8 cellular contexts compared by ENCODE assay signal in the genomic region with DNA sequence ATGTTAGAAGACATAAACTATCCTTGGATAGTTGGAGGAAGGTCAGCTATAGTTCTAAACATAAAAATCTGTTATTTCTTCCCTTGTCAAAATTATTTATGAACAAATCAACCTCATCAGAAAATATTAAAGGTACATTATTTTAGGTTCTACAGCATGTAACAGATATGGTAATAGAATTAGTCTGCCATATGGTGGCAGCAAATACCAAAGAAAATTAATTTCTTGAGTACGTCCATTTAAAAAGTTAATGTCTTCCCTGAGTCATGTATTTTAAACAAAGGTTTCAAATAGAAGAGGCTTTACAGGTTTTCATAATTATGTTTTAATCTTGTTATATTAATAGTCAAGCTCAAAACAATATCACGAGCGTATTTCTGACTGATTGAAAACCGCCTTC. TPM values are rescaled to one million over a fixed set of nuclear protein-coding genes. Genes with fewer than 3 reads are reported as not detected.
DNase-seq lines count a peak whose midpoint lies in the region; ATAC-seq and TF ChIP-seq lines count a peak whose summit lies in the region.

No MANE protein-coding gene starts in this region.

- no peaks in the 10 kb centered on the region for H3K9me3 ChIP-seq in heart right ventricle
- no peaks in the 10 kb centered on the region for H3K9me3 ChIP-seq in right cardiac atrium (ENCODE audit: control insufficient read depth, low read length)
- H3K9me3 ChIP-seq in Peyer's patch: no peaks in the 10 kb centered on the region
- no peaks in the 10 kb centered on the region for H3K9me3 ChIP-seq in smooth muscle cell (replicated peaks; ENCODE audit: low read depth)

- H3K27me3 ChIP-seq in heart right ventricle: no peaks in the 10 kb centered on the region
- no peaks in the 10 kb centered on the region for H3K27me3 ChIP-seq in right cardiac atrium (ENCODE audit: control insufficient read depth, insufficient read depth)
- H3K27me3 ChIP-seq in Peyer's patch: no peaks in the 10 kb centered on the region
- no peaks in the 10 kb centered on the region for H3K27me3 ChIP-seq in smooth muscle cell (ENCODE audit: low read depth)

- 30 to 45% methylated on average over 4 of the region's 4 CpGs for whole genome bisulfite sequencing in heart right ventricle, 2 donors
- WGBS in right cardiac atrium: 28% methylated on average over 4 of the region's 4 CpGs
- WGBS in smooth muscle cell (ENCODE audit: low lambda C conversion rate): 55% methylated on average over 4 of the region's 4 CpGs

- ATAC-seq in heart right ventricle: peak in 5 of 8 donors; percentile 52 to 74 (median 69)
- no peak for ATAC-seq in right cardiac atrium
- no peak for ATAC-seq in GM21825 (IDR thresholded peaks at IDR 0.05; ENCODE audit: unreplicated experiment)
- ATAC-seq in HG03457 (IDR thresholded peaks at IDR 0.05; ENCODE audit: unreplicated experiment): no peak

- no peaks in the 10 kb centered on the region for H4K20me1 ChIP-seq in smooth muscle cell (ENCODE audit: low read depth)

- H2AFZ ChIP-seq in smooth muscle cell (ENCODE audit: low read depth): no peak overlapping the region

- intact Hi-C loops in heart right ventricle (cut with DNase I) (loop anchor here in 9 of 10 donors (2.0 to 10.0 kb wide), 11 partner anchors 232 to 739 kb away; a partner anchor contains a TSS), right cardiac atrium (cut with DNase I) (loop anchor here (5.0 to 10.0 kb wide), 3 partner anchors 362 to 432 kb away; no protein-coding TSS in a partner anchor)

- H3K27ac ChIP-seq in heart right ventricle: no peak overlapping the region
- no peak overlapping the region for H3K27ac ChIP-seq in right cardiac atrium (ENCODE audit: low read length)
- H3K27ac ChIP-seq in Peyer's patch: no peak overlapping the region
- no peak overlapping the region for H3K27ac ChIP-seq in smooth muscle cell (ENCODE audit: low read depth)

- H3F3A ChIP-seq in smooth muscle cell (ENCODE audit: low read depth): no peaks in the 10 kb centered on the region

- DNase-seq in heart right ventricle (no peak), right cardiac atrium (no peak), Peyer's patch (no peak), fibroblast of the aortic adventitia (ENCODE audit: low read depth) (peak; percentile 93), smooth muscle cell (lab: John Stamatoyannopoulos, UW; ENCODE audit: unreplicated experiment) (no peak), HuH-7 (ENCODE audit: low spot score) (no peak)

- no peak overlapping the region for H3K4me2 ChIP-seq in smooth muscle cell

- H3K4me1 ChIP-seq in heart right ventricle (peaks cover 0 to 23% (median 8%) of the 10 kb centered on the region in 9 donors), right cardiac atrium (ENCODE audit: control insufficient read depth, insufficient read depth, low read length) (no peaks in the 10 kb centered on the region), Peyer's patch (no peaks in the 10 kb centered on the region), smooth muscle cell (ENCODE audit: low read depth) (no peaks in the 10 kb centered on the region)

- peak; percentile 5 to 77 (median 55) for TF ChIP-seq CTCF in heart right ventricle (IDR thresholded peaks at IDR 0.05)
- peak in 4 of 6 experiments; percentile 24 to 47 (median 36) for TF ChIP-seq CTCF in Peyer's patch (IDR thresholded peaks at IDR 0.05)
- peak; percentile 41 for TF ChIP-seq CTCF in fibroblast of the aortic adventitia (IDR thresholded peaks at IDR 0.05; ENCODE audit: insufficient read depth, low read length)
- peak; percentile 57 for TF ChIP-seq CTCF in smooth muscle cell (IDR thresholded peaks at IDR 0.05; ENCODE audit: borderline replicate concordance, insufficient read depth, poor library complexity, severe bottlenecking)

- H3K79me2 ChIP-seq in smooth muscle cell (ENCODE audit: low read depth): peaks cover 6% of the 10 kb centered on the region

- H3K4me3 ChIP-seq in heart right ventricle (no peak overlapping the region), right cardiac atrium (ENCODE audit: low read length) (no peak overlapping the region), Peyer's patch (no peak overlapping the region), fibroblast of the aortic adventitia (ENCODE audit: low read depth, low read length) (no peak overlapping the region), smooth muscle cell (no peak overlapping the region)

- H3K36me3 ChIP-seq in heart right ventricle: no peaks in the 10 kb centered on the region
- no peaks in the 10 kb centered on the region for H3K36me3 ChIP-seq in Peyer's patch
- H3K36me3 ChIP-seq in smooth muscle cell (ENCODE audit: low read depth): no peaks in the 10 kb centered on the region

- no peak for TF ChIP-seq POLR2A in Peyer's patch (IDR thresholded peaks at IDR 0.05)

- H3K9ac ChIP-seq in smooth muscle cell (ENCODE audit: low read depth): no peak overlapping the region

RNA-seq across cellular contexts. Expression of a gene that starts 17.9 kb away (rescaled TPM):
- total RNA-seq in heart right ventricle: 10 to 100 TPM; 21.4 to 30.8 (median 27.2) TPM
- polyA plus RNA-seq in heart right ventricle: 1 to 10 TPM; 5.9 to 6.0 TPM
- total RNA-seq in right cardiac atrium: 10 to 100 TPM in 2 of 4 donors, 1 to 10 TPM in 2; 9.1 to 14.3 (median 11.3) TPM
- 3.8 TPM for polyA plus RNA-seq in right cardiac atrium
- total RNA-seq in Peyer's patch: 10 to 100 TPM; 45.4 to 83.3 (median 46.4) TPM
- total RNA-seq in fibroblast of the aortic adventitia (ENCODE audit: low replicate concordance): 117 and 121 TPM in 2 replicates
- 35.7 and 47.3 TPM in 2 replicates for total RNA-seq in smooth muscle cell
- 8.6 and 11.8 TPM in 2 replicates for polyA plus RNA-seq in smooth muscle cell

Comparison
In these comparisons a context has a peak if more than half of its experiments do, and no peak if none do; other contexts are left out.
1. ATAC-seq: peak in heart right ventricle (5 of 8); none in right cardiac atrium (0 of 2), GM21825 (single experiment) and HG03457 (single experiment).
2. Peak in every context shown above with its lines, with median percentiles within 50 percentile points of each other: CTCF ChIP-seq.